In genomic region chr5:139955053-139955605, GRCh38 we compare ENCODE assay signal across 14 cellular contexts.
DNase-seq lines count a peak whose midpoint lies in the region; ATAC-seq lines count a peak whose summit lies in the region.
"Had no signal": no experiment of that assay in that cellular context is flagged by ENCODE, and none has a peak within 500 bp of the region (broad histone marks: within the 10 kb centered on the region; RNA-seq: fewer than 3 reads in every experiment).

No MANE protein-coding gene starts in this region.

- ATAC-seq in GM19035 (IDR thresholded peaks at IDR 0.05; ENCODE audit: unreplicated experiment) (peak; percentile 71), HG02642 (IDR thresholded peaks at IDR 0.05; ENCODE audit: poor library complexity, unreplicated experiment) (peak; percentile 63), HG03575 (IDR thresholded peaks at IDR 0.05; ENCODE audit: extremely low read depth, insufficient number of reproducible peaks, low FRiP score, unreplicated experiment) (peak; percentile 68), GM21528 (IDR thresholded peaks at IDR 0.05; ENCODE audit: low FRiP score, unreplicated experiment) (no peak)
- ATAC-seq: left lung had no signal

- DNase-seq in ELF-1 (ENCODE audit: low read depth, low spot score) (peak; percentile 47), G401 (ENCODE audit: low spot score) (no peak)
- no peak for DNase-seq in stimulated activated CD4-positive, alpha-beta T cell treated with anti-CD3 and anti-CD28 coated beads, Interleukin-1b, Interleukin-23, amount 100 ng/mL, for 48 hours
- DNase-seq in activated effector memory CD4-positive, alpha-beta T cell treated with anti-CD3 and anti-CD28 coated beads, Interleukin-2, amount 50 U/mL, for 16 hours = no peak
- DNase-seq: anterior cingulate cortex, esophagus squamous epithelium, GDM1, left lung, naive B cell, tibial artery had no signal

- in situ Hi-C loops in G401 (cut with HindIII; ENCODE audit: low sequenced_read_pairs) = no loop called here
